1 cellular context compared by ENCODE assay signal in the genomic region with DNA sequence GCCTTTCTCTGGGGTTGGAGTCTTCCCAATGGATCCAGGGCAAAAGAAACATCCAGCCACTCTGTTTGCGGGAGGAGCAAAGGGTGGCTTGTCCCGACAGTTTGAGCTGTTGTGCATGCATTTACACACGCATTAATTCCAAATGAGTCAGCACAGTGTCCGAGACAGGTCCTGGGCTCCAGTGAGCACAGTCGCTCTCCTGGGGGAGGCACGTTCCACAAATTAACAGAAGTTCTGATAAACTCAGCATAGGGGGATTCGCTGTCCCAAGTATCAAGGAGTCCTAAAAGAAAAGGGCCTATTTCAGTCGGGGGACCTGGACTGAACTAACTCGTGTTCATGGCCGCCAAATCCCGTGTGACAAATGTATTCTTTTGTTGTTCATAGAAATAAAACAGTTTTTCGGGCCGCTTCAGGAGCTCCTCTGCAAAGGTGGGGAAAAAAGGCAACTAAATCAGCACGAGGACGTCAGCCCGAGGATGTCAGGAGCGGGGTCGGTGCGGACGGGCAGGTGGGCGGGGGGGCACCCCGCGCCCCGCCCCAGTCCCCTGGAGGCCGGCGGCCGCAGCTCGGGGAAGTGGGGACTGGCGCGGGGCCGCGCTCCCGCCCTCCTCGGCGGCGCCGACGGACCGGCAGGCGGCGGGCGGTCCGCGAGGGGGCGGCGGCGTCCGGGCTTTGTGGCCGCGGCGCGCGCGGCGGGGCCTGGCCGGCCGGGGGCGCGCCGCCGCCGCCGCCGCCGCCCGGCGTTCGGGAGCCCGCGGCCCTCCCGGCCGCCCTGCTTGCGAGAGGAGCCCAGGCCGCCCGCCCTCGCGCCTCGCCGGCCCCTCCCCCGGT.
A peak's percentile ranks its signal among the peaks of the same experiment; 100 is the strongest.
TF ChIP-seq lines count a peak whose summit lies in the region.

A gene with protein sequence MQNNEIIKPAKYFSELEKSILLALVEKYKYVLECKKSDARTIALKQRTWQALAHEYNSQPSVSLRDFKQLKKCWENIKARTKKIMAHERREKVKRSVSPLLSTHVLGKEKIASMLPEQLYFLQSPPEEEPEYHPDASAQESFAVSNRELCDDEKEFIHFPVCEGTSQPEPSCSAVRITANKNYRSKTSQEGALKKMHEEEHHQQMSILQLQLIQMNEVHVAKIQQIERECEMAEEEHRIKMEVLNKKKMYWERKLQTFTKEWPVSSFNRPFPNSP (plus strand): TSS at position 612 of the 834 bp plus-strand sequence. CDS start 14,796 bp downstream, outside the sequence.

TF ChIP-seq in HepG2, 621 proteins besides CTCF, POLR2A, EP300 and RAD21 (continued from another document and continues in another):
- TF ChIP-seq ZNF670 (CRISPR knock-in tag; IDR thresholded peaks at IDR 0.05; ENCODE audit: borderline replicate concordance) (0 out of 2 replicates have a peak, but pooled peaks have one; percentile 26), ZNF501 (CRISPR knock-in tag; IDR thresholded peaks at IDR 0.05) (peak; percentile 49; the same call in 1 of the 2 replicates), TCF12 (IDR thresholded peaks at IDR 0.05) (no peak), TCF12 (CRISPR knock-in tag; IDR thresholded peaks at IDR 0.05) (no peak), REPIN1 (CRISPR knock-in tag; IDR thresholded peaks at IDR 0.05; ENCODE audit: borderline replicate concordance, low read depth) (no peak), AGO1 (IDR thresholded peaks at IDR 0.05; ENCODE audit: low read depth, low read length, poor library complexity, severe bottlenecking) (no peak), ZFX (CRISPR knock-in tag; IDR thresholded peaks at IDR 0.05; ENCODE audit: low read depth) (peak; percentile 55; the same call in 1 of the 2 replicates), ZNF703 (CRISPR knock-in tag; IDR thresholded peaks at IDR 0.05; ENCODE audit: borderline replicate concordance) (no peak), TBX2 (CRISPR knock-in tag; IDR thresholded peaks at IDR 0.05; ENCODE audit: borderline replicate concordance) (peak; percentile 27; the same call in 1 of the 2 replicates), THAP11 (CRISPR knock-in tag; IDR thresholded peaks at IDR 0.05) (peak; percentile 17; the same call in 1 of the 2 replicates), PATZ1 (CRISPR knock-in tag; IDR thresholded peaks at IDR 0.05) (peak; percentile 25; the same call in 1 of the 2 replicates), AHR (CRISPR knock-in tag; IDR thresholded peaks at IDR 0.05) (no peak), GATAD2A (CRISPR knock-in tag; IDR thresholded peaks at IDR 0.05) (peak; percentile 25; the same call in 1 of the 2 replicates), DBP (CRISPR knock-in tag; IDR thresholded peaks at IDR 0.05; ENCODE audit: not compliant biosample characterization) (no peak), ZNF260 (CRISPR knock-in tag; IDR thresholded peaks at IDR 0.05; ENCODE audit: borderline replicate concordance, low read depth) (no peak), AKNA (CRISPR knock-in tag; IDR thresholded peaks at IDR 0.05; ENCODE audit: borderline replicate concordance) (no peak), ZFP37 (CRISPR knock-in tag; IDR thresholded peaks at IDR 0.05; ENCODE audit: borderline replicate concordance) (no peak), ZBTB43 (CRISPR knock-in tag; conservative IDR thresholded peaks at IDR 0.05) (peak; percentile 89), ZNF75D (CRISPR knock-in tag; IDR thresholded peaks at IDR 0.05; ENCODE audit: borderline replicate concordance) (no peak), YEATS4 (CRISPR knock-in tag; IDR thresholded peaks at IDR 0.05; ENCODE audit: borderline replicate concordance) (peak; percentile 68; the same call in 1 of the 2 replicates), SNAPC5 (CRISPR knock-in tag; IDR thresholded peaks at IDR 0.05; ENCODE audit: borderline replicate concordance) (no peak), NR2F1 (CRISPR knock-in tag; IDR thresholded peaks at IDR 0.05) (no peak), MAZ (IDR thresholded peaks at IDR 0.05; ENCODE audit: borderline replicate concordance, low read depth, low read length) (0 out of 2 replicates have a peak, but pooled peaks have one; percentile 39), MAZ (CRISPR knock-in tag; IDR thresholded peaks at IDR 0.05; ENCODE audit: low read depth) (no peak; the same call in 1 of the 2 replicates), CAMTA2 (CRISPR knock-in tag; IDR thresholded peaks at IDR 0.05; ENCODE audit: borderline replicate concordance) (no peak), GTF2F1 (IDR thresholded peaks at IDR 0.05; ENCODE audit: low read length) (no peak), TBX3 (IDR thresholded peaks at IDR 0.05; ENCODE audit: borderline replicate concordance) (no peak), ZBTB7B (CRISPR knock-in tag; IDR thresholded peaks at IDR 0.05) (no peak)
- TF ChIP-seq, protein P1, sequence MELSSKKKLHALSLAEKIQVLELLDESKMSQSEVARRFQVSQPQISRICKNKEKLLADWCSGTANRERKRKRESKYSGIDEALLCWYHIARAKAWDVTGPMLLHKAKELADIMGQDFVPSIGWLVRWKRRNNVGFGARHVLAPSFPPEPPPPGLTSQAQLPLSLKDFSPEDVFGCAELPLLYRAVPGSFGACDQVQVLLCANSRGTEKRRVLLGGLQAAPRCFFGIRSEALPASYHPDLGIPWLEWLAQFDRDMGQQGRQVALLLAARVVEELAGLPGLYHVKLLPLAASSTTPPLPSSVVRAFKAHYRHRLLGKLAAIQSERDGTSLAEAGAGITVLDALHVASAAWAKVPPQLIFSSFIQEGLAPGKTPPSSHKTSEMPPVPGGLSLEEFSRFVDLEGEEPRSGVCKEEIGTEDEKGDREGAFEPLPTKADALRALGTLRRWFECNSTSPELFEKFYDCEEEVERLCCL (CRISPR knock-in tag; IDR thresholded peaks at IDR 0.05; ENCODE audit: borderline replicate concordance), result no peak
- TF ChIP-seq, protein P2, sequence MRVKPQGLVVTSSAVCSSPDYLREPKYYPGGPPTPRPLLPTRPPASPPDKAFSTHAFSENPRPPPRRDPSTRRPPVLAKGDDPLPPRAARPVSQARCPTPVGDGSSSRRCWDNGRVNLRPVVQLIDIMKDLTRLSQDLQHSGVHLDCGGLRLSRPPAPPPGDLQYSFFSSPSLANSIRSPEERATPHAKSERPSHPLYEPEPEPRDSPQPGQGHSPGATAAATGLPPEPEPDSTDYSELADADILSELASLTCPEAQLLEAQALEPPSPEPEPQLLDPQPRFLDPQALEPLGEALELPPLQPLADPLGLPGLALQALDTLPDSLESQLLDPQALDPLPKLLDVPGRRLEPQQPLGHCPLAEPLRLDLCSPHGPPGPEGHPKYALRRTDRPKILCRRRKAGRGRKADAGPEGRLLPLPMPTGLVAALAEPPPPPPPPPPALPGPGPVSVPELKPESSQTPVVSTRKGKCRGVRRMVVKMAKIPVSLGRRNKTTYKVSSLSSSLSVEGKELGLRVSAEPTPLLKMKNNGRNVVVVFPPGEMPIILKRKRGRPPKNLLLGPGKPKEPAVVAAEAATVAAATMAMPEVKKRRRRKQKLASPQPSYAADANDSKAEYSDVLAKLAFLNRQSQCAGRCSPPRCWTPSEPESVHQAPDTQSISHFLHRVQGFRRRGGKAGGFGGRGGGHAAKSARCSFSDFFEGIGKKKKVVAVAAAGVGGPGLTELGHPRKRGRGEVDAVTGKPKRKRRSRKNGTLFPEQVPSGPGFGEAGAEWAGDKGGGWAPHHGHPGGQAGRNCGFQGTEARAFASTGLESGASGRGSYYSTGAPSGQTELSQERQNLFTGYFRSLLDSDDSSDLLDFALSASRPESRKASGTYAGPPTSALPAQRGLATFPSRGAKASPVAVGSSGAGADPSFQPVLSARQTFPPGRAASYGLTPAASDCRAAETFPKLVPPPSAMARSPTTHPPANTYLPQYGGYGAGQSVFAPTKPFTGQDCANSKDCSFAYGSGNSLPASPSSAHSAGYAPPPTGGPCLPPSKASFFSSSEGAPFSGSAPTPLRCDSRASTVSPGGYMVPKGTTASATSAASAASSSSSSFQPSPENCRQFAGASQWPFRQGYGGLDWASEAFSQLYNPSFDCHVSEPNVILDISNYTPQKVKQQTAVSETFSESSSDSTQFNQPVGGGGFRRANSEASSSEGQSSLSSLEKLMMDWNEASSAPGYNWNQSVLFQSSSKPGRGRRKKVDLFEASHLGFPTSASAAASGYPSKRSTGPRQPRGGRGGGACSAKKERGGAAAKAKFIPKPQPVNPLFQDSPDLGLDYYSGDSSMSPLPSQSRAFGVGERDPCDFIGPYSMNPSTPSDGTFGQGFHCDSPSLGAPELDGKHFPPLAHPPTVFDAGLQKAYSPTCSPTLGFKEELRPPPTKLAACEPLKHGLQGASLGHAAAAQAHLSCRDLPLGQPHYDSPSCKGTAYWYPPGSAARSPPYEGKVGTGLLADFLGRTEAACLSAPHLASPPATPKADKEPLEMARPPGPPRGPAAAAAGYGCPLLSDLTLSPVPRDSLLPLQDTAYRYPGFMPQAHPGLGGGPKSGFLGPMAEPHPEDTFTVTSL (CRISPR knock-in tag; IDR thresholded peaks at IDR 0.05; ENCODE audit: borderline replicate concordance), result peak; percentile 57; the same call in 1 of the 2 replicates
- TF ChIP-seq, protein P3, sequence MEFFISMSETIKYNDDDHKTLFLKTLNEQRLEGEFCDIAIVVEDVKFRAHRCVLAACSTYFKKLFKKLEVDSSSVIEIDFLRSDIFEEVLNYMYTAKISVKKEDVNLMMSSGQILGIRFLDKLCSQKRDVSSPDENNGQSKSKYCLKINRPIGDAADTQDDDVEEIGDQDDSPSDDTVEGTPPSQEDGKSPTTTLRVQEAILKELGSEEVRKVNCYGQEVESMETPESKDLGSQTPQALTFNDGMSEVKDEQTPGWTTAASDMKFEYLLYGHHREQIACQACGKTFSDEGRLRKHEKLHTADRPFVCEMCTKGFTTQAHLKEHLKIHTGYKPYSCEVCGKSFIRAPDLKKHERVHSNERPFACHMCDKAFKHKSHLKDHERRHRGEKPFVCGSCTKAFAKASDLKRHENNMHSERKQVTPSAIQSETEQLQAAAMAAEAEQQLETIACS (CRISPR knock-in tag; IDR thresholded peaks at IDR 0.05), result peak; percentile 67; the same call in 1 of the 2 replicates
- TF ChIP-seq, protein P4, sequence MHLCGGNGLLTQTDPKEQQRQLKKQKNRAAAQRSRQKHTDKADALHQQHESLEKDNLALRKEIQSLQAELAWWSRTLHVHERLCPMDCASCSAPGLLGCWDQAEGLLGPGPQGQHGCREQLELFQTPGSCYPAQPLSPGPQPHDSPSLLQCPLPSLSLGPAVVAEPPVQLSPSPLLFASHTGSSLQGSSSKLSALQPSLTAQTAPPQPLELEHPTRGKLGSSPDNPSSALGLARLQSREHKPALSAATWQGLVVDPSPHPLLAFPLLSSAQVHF (CRISPR knock-in tag; IDR thresholded peaks at IDR 0.05), result no peak
